Comparison of ENCODE assay signal across 16 cellular contexts in genomic region chr10:126198681-126199080, GRCh38.
"Had no signal": no experiment of that assay in that cellular context is flagged by ENCODE, and none has a peak within 500 bp of the region (broad histone marks: within the 10 kb centered on the region; RNA-seq: fewer than 3 reads in every experiment).

No MANE protein-coding gene starts in this region.

- H3K36me3 ChIP-seq: prostate gland, suprapubic skin had no signal

- H3K27ac ChIP-seq: coronary artery, prostate gland, suprapubic skin had no signal

- H3K4me1 Mint-ChIP-seq: activated CD4-positive, alpha-beta T cell treated with anti-CD3 and anti-CD28 coated beads for 36 hours; activated naive CD4-positive, alpha-beta T cell treated with anti-CD3 and anti-CD28 coated beads, Interleukin-2, amount 50 U/mL, for 24 hours; immature natural killer cell had no signal

- H3K27ac Mint-ChIP-seq: activated CD4-positive, alpha-beta memory T cell treated with anti-CD3 and anti-CD28 coated beads for 36 hours; activated CD4-positive, alpha-beta T cell treated with anti-CD3 and anti-CD28 coated beads for 36 hours; activated naive CD4-positive, alpha-beta T cell treated with anti-CD3 and anti-CD28 coated beads, Interleukin-2, amount 50 U/mL, for 24 hours; activated T-cell treated with anti-CD3 and anti-CD28 coated beads, Interleukin-2, amount 50 U/mL, for 24 hours; immature natural killer cell; nephron progenitor cell; stimulated activated naive CD8-positive, alpha-beta T cell treated with anti-CD3 and anti-CD28 coated beads, Interleukin-15, Interleukin-2, amounts not matched to agents 100 ng/mL and 50 ng/mL, for 24 hours; type B pancreatic cell had no signal

- H3K9me3 Mint-ChIP-seq: activated naive CD4-positive, alpha-beta T cell treated with anti-CD3 and anti-CD28 coated beads, Interleukin-2, amount 50 U/mL, for 24 hours; activated T-cell treated with anti-CD3 and anti-CD28 coated beads, Interleukin-2, amount 50 U/mL, for 24 hours; immature natural killer cell; nephron progenitor cell; type B pancreatic cell had no signal

- H3K4me3 ChIP-seq: coronary artery, prostate gland, suprapubic skin had no signal

- DNase-seq: activated CD4-positive, alpha-beta memory T cell treated with anti-CD3 and anti-CD28 coated beads for 36 hours; activated CD4-positive, alpha-beta T cell treated with anti-CD3 and anti-CD28 coated beads for 36 hours; activated T-cell treated with anti-CD3 and anti-CD28 coated beads, Interleukin-2, amount 50 U/mL, for 24 hours; caudate nucleus; immature natural killer cell; nephron progenitor cell; occipital lobe; right cardiac atrium; T-helper 2 cell had no signal

- H3K36me3 Mint-ChIP-seq: activated CD4-positive, alpha-beta memory T cell treated with anti-CD3 and anti-CD28 coated beads for 36 hours; activated naive CD4-positive, alpha-beta T cell treated with anti-CD3 and anti-CD28 coated beads, Interleukin-2, amount 50 U/mL, for 24 hours; immature natural killer cell; type B pancreatic cell had no signal

- H3K9me3 ChIP-seq: prostate gland, suprapubic skin had no signal

- H3K27me3 Mint-ChIP-seq: activated CD4-positive, alpha-beta memory T cell treated with anti-CD3 and anti-CD28 coated beads for 36 hours; activated CD4-positive, alpha-beta T cell treated with anti-CD3 and anti-CD28 coated beads for 36 hours; activated naive CD4-positive, alpha-beta T cell treated with anti-CD3 and anti-CD28 coated beads, Interleukin-2, amount 50 U/mL, for 24 hours; activated T-cell treated with anti-CD3 and anti-CD28 coated beads, Interleukin-2, amount 50 U/mL, for 24 hours; stimulated activated naive CD8-positive, alpha-beta T cell treated with anti-CD3 and anti-CD28 coated beads, Interleukin-15, Interleukin-2, amounts not matched to agents 100 ng/mL and 50 ng/mL, for 24 hours; type B pancreatic cell had no signal

- H3K4me3 Mint-ChIP-seq: activated CD4-positive, alpha-beta memory T cell treated with anti-CD3 and anti-CD28 coated beads for 36 hours; activated CD4-positive, alpha-beta T cell treated with anti-CD3 and anti-CD28 coated beads for 36 hours; activated naive CD4-positive, alpha-beta T cell treated with anti-CD3 and anti-CD28 coated beads, Interleukin-2, amount 50 U/mL, for 24 hours; activated T-cell treated with anti-CD3 and anti-CD28 coated beads, Interleukin-2, amount 50 U/mL, for 24 hours; immature natural killer cell; nephron progenitor cell; stimulated activated naive CD8-positive, alpha-beta T cell treated with anti-CD3 and anti-CD28 coated beads, Interleukin-15, Interleukin-2, amounts not matched to agents 100 ng/mL and 50 ng/mL, for 24 hours; type B pancreatic cell had no signal

- ATAC-seq: activated CD4-positive, alpha-beta T cell treated with anti-CD3 and anti-CD28 coated beads for 36 hours; esophagus mucosa; right cardiac atrium had no signal

- H3K27me3 ChIP-seq: suprapubic skin had no signal
